ENCODE assay signal across 18 cellular contexts in genomic region chr12:100579844-100580243, GRCh38. TPM values are rescaled to one million over a fixed set of nuclear protein-coding genes. Genes with fewer than 3 reads are reported as not detected.
"Had no signal": no experiment of that assay in that cellular context is flagged by ENCODE, and none has a peak within 500 bp of the region (broad histone marks: within the 10 kb centered on the region; RNA-seq: fewer than 3 reads in every experiment).

No MANE protein-coding gene starts in this region.

- H3K4me2 ChIP-seq: hepatocyte, smooth muscle cell had no signal

- H3K27ac ChIP-seq: coronary artery, hepatocyte, right atrium auricular region, sigmoid colon, suprapubic skin, thyroid gland, uterus had no signal

- H3K27ac Mint-ChIP-seq: naive thymus-derived CD4-positive, alpha-beta T cell; nephron progenitor cell; type B pancreatic cell had no signal

- H3K27me3 ChIP-seq: hepatocyte, right atrium auricular region, sigmoid colon, suprapubic skin, thyroid gland, uterus had no signal

- H3K4me3 Mint-ChIP-seq: naive thymus-derived CD4-positive, alpha-beta T cell; nephron progenitor cell; type B pancreatic cell had no signal

- DNase-seq: effector CD4-positive, alpha-beta T cell; foreskin melanocyte; head of caudate nucleus; kidney; naive thymus-derived CD4-positive, alpha-beta T cell; nephron progenitor cell; posterior cingulate gyrus; sigmoid colon; stimulated activated CD4-positive, alpha-beta T cell treated with anti-CD3 and anti-CD28 coated beads, Interleukin-2, amount 100 ng/mL, for 48 hours; stimulated activated naive CD4-positive, alpha-beta T cell treated with Interleukin-2 at 50 U/mL for 16 hours; thyroid gland; uterus had no signal

- H3K4me1 ChIP-seq: thyroid gland, uterus had no signal

- H3K9me3 ChIP-seq: sigmoid colon, suprapubic skin, thyroid gland, uterus had no signal

- H2AFZ ChIP-seq: hepatocyte had no signal

- ATAC-seq: naive thymus-derived CD4-positive, alpha-beta T cell had no signal

- FAIRE-seq: kidney had no signal

- H3K36me3 Mint-ChIP-seq: type B pancreatic cell had no signal

- H3K36me3 ChIP-seq: right atrium auricular region, sigmoid colon, suprapubic skin, thyroid gland, uterus had no signal

- H3K4me3 ChIP-seq: coronary artery, hepatocyte, right atrium auricular region, sigmoid colon, smooth muscle cell, suprapubic skin, thyroid gland, uterus had no signal

RNA-seq across cellular contexts. Expression of gene GAS2L3, which starts 6.4 kb away (rescaled TPM):
- polyA plus RNA-seq: naive thymus-derived CD4-positive, alpha-beta T cell had no signal
